8 cellular contexts compared by ENCODE assay signal in the genomic region with DNA sequence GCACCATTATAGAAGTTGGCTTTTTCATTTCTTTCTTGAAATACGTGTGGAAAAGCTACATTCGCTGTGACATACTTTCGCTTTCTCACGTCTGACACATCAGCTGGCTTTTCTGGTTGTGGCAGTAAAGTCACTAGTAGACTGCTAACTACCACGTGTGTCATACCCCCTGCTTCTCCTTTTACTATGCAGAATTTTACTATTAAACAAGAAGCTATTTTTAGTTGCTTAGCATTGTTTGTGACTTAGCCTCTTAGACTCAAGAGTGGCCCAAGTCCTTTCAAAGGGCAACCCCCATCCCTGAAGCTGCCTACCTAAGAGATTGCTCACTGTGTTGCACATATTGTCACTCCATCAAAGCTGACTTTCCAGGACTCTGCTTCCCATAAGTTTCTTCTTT. TPM values are rescaled to one million over a fixed set of nuclear protein-coding genes. Genes with fewer than 3 reads are reported as not detected.
A peak's percentile ranks its signal among the peaks of the same experiment; 100 is the strongest.
DNase-seq lines count a peak whose midpoint lies in the region; TF ChIP-seq lines count a peak whose summit lies in the region.

No MANE protein-coding gene starts in this region.

- no peak overlapping the region for H2BK12ac ChIP-seq in H9 (ENCODE audit: insufficient read length, low read depth, low read length)

- H3F3A ChIP-seq in neural progenitor cell (ENCODE audit: low read depth), result no peaks in the 10 kb centered on the region

- WGBS in H9 (ENCODE audit: extremely low coverage, insufficient read length, low lambda C conversion rate), result no CpG with 5 or more reads among the region's 5 CpGs

- H2AFZ ChIP-seq in H9 (ENCODE audit: low read length) (peak overlapping the region; percentile 48), neural progenitor cell (replicated peaks) (peak overlapping the region; percentile 38)

- H3K27me3 ChIP-seq in GM06990 (replicated peaks; ENCODE audit: control insufficient read depth, insufficient read depth, low read length) (no peaks in the 10 kb centered on the region), H9 (ENCODE audit: insufficient read depth, low read length) (no peaks in the 10 kb centered on the region), neural progenitor cell (no peaks in the 10 kb centered on the region)

- no peak overlapping the region for H4K91ac ChIP-seq in H9 (ENCODE audit: insufficient read length, low read depth, low read length)

- no peak overlapping the region for H4K8ac ChIP-seq in H9 (replicated peaks; ENCODE audit: insufficient read length, low read depth, low read length)

- no peak overlapping the region for H4K5ac ChIP-seq in H9 (ENCODE audit: insufficient read length, low read depth, low read length)

- no peaks in the 10 kb centered on the region for H3K23me2 ChIP-seq in H9 (ENCODE audit: insufficient read length, low read depth, low read length, poor library complexity, severe bottlenecking)

- H3K4me1 Mint-ChIP-seq in H9, result peaks cover 9% of the 10 kb centered on the region in 2 experiments; a peak in 3 of 4 replicates
- peaks cover 33% of the 10 kb centered on the region for H3K4me1 Mint-ChIP-seq in activated naive CD4-positive, alpha-beta T cell treated with anti-CD3 and anti-CD28 coated beads, Interleukin-2, amount 50 U/mL, for 24 hours
- H3K4me1 Mint-ChIP-seq in neural progenitor cell, result no peaks in the 10 kb centered on the region

- in situ Hi-C loops in KBM-7 (cut with MboI; ENCODE audit: low pct_unique_long_range_greater_than_20kb, low sequenced_read_pairs), result no loop called here

- H3K36me3 ChIP-seq in GM06990 (ENCODE audit: control insufficient read depth, insufficient read depth, low read length), result no peaks in the 10 kb centered on the region
- H3K36me3 ChIP-seq in neural progenitor cell, result no peaks in the 10 kb centered on the region

- H3K4me3 ChIP-seq in GM06990 (replicated peaks; ENCODE audit: low read depth, low read length) (peak overlapping the region; percentile 3; the same call in 1 of the 2 replicates), neural progenitor cell (no peak overlapping the region)

- H3K27ac ChIP-seq in H9 (ENCODE audit: insufficient read length, low read depth, low read length) (no peak overlapping the region), neural progenitor cell (no peak overlapping the region)

- H3K4me3 Mint-ChIP-seq in H9 (no peak overlapping the region), neural progenitor cell (no peak overlapping the region)
- peak overlapping the region; percentile 85 for H3K4me3 Mint-ChIP-seq in activated naive CD4-positive, alpha-beta T cell treated with anti-CD3 and anti-CD28 coated beads, Interleukin-2, amount 50 U/mL, for 24 hours

- H3K4me2 ChIP-seq in H9 (ENCODE audit: insufficient read depth, insufficient read length, low read length), result no peak overlapping the region
- H3K4me2 ChIP-seq in neural progenitor cell, result no peak overlapping the region

- no peak overlapping the region for H3K56ac ChIP-seq in H9 (ENCODE audit: insufficient read length, low read depth, low read length)

- H3K14ac ChIP-seq in H9 (ENCODE audit: insufficient read depth, low read length), result no peak overlapping the region

- H3K27me3 Mint-ChIP-seq in H9 (ENCODE audit: low read depth), result no peaks in the 10 kb centered on the region; the same call in 1 of the 2 replicates
- H3K27me3 Mint-ChIP-seq in activated naive CD4-positive, alpha-beta T cell treated with anti-CD3 and anti-CD28 coated beads, Interleukin-2, amount 50 U/mL, for 24 hours, result no peaks in the 10 kb centered on the region
- no peaks in the 10 kb centered on the region for H3K27me3 Mint-ChIP-seq in neural progenitor cell (ENCODE audit: insufficient read depth, low read depth)

- no peaks in the 10 kb centered on the region for H3K79me2 ChIP-seq in H9 (ENCODE audit: insufficient read depth, low read length)
- H3K79me2 ChIP-seq in neural progenitor cell (ENCODE audit: low read depth), result no peaks in the 10 kb centered on the region

- no peaks in the 10 kb centered on the region for H3K79me1 ChIP-seq in H9 (ENCODE audit: insufficient read depth, low read depth, low read length, poor library complexity, severe bottlenecking)

- DNase-seq in GM06990 (ENCODE audit: extremely low read depth, insufficient read length) (peak; percentile 9), H9 (no peak), NOMO-1 treated with DMSO at 0.1 percent for 48 hours (lab: John Stamatoyannopoulos, UW; ENCODE audit: unreplicated experiment) (peak; percentile 85), neural progenitor cell (ENCODE audit: low spot score) (no peak), NCI-H69 (lab: John Stamatoyannopoulos, UW) (no peak), KBM-7 (no peak), UCSD-AML1 (lab: John Stamatoyannopoulos, UW; ENCODE audit: unreplicated experiment) (no peak)

- H2BK5ac ChIP-seq in H9 (ENCODE audit: insufficient read length, low read length), result no peak overlapping the region

- H3K36me3 Mint-ChIP-seq in H9 (ENCODE audit: insufficient read depth in 1 of 3, low read depth in 3 of 3) (no peaks in the 10 kb centered on the region), neural progenitor cell (no peaks in the 10 kb centered on the region)
- peaks cover 19% of the 10 kb centered on the region for H3K36me3 Mint-ChIP-seq in activated naive CD4-positive, alpha-beta T cell treated with anti-CD3 and anti-CD28 coated beads, Interleukin-2, amount 50 U/mL, for 24 hours

- H3K23ac ChIP-seq in H9 (ENCODE audit: insufficient read length, low read depth, low read length), result no peak overlapping the region

- TF ChIP-seq CTCF in GM06990 (IDR thresholded peaks at IDR 0.05; ENCODE audit: insufficient read depth, low read length, poor library complexity, severe bottlenecking), result no peak
- no peak for TF ChIP-seq CTCF in H9 (conservative IDR thresholded peaks at IDR 0.05)
- no peak for TF ChIP-seq CTCF in neural progenitor cell (IDR thresholded peaks at IDR 0.05)

- H4K20me1 ChIP-seq in H9 (ENCODE audit: control insufficient read depth, insufficient read depth, insufficient read length), result no peaks in the 10 kb centered on the region
- no peaks in the 10 kb centered on the region for H4K20me1 ChIP-seq in neural progenitor cell (ENCODE audit: low read depth)

- H2BK120ac ChIP-seq in H9 (ENCODE audit: low read depth, low read length, poor library complexity, severe bottlenecking), result no peak overlapping the region

- H3K9me3 Mint-ChIP-seq in H9, result peaks cover 0 to 2% of the 10 kb centered on the region in 2 experiments; a peak in 2 of 5 replicates
- no peaks in the 10 kb centered on the region for H3K9me3 Mint-ChIP-seq in activated naive CD4-positive, alpha-beta T cell treated with anti-CD3 and anti-CD28 coated beads, Interleukin-2, amount 50 U/mL, for 24 hours
- peaks cover 4% of the 10 kb centered on the region for H3K9me3 Mint-ChIP-seq in neural progenitor cell

- no peak overlapping the region for H3K18ac ChIP-seq in H9 (ENCODE audit: insufficient read length, low read depth, low read length)

- H3K4me1 ChIP-seq in H9 (ENCODE audit: insufficient read depth, low read length) (no peaks in the 10 kb centered on the region), neural progenitor cell (no peaks in the 10 kb centered on the region)

- no peak overlapping the region for H2AK5ac ChIP-seq in H9 (ENCODE audit: insufficient read length, low read length)

- H3K9ac ChIP-seq in H9 (ENCODE audit: extremely low read depth, insufficient read length, low read length) (no peak overlapping the region), neural progenitor cell (no peak overlapping the region)

- H3K27ac Mint-ChIP-seq in H9 (no peak overlapping the region), neural progenitor cell (no peak overlapping the region)
- H3K27ac Mint-ChIP-seq in activated naive CD4-positive, alpha-beta T cell treated with anti-CD3 and anti-CD28 coated beads, Interleukin-2, amount 50 U/mL, for 24 hours, result peak overlapping the region; percentile 90

- no peaks in the 10 kb centered on the region for H3K9me3 ChIP-seq in H9 (ENCODE audit: control insufficient read depth, low read depth, low read length)
- H3K9me3 ChIP-seq in neural progenitor cell (ENCODE audit: low read depth), result no peaks in the 10 kb centered on the region

- H3T11ph ChIP-seq in H9 (ENCODE audit: low read length), result no peak overlapping the region

- H2BK15ac ChIP-seq in H9 (ENCODE audit: low read depth, low read length), result no peak overlapping the region

- H2BK20ac ChIP-seq in H9 (ENCODE audit: low read depth, low read length, poor library complexity, severe bottlenecking), result no peak overlapping the region

- no peak overlapping the region for H3K4ac ChIP-seq in H9 (ENCODE audit: low read depth, low read length)

RNA-seq across cellular contexts. Expression of a gene that starts 2.1 kb away (rescaled TPM):
- total RNA-seq in H9 (2021) (not detected in 2 replicates), neural progenitor cell (ENCODE audit: low replicate concordance) (not detected in 2 replicates)

Comparison
In these comparisons a context has a peak if more than half of its experiments do, and no peak if none do; other contexts are left out.
1. DNase-seq: peak in GM06990 (single experiment) and NOMO-1 treated with DMSO at 0.1 percent for 48 hours (single experiment); none in H9 (single experiment), neural progenitor cell (single experiment), NCI-H69 (single experiment), KBM-7 (single experiment) and UCSD-AML1 (single experiment).